30 cellular contexts compared by ENCODE assay signal in the genomic region with DNA sequence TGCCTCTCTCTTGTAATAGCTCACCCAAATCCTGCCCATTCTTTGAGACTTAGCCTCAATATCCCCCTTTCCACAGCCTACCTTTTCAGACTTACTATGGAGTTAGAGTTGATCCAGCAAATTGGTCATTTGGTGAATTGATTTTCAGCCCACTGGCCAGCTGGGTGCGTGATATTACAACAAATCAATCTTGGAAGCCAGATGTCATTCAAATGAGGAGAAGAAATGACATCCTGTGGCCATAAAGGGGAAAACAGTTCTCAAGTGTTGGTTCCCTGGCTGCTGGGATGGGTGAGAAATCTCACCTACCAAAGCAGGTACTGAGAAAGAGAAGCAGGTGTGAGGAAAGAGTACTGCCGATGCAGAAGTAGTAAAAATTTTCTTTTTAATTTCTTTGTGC. TPM values are rescaled to one million over a fixed set of nuclear protein-coding genes. Genes with fewer than 3 reads are reported as not detected.
DNase-seq lines count a peak whose midpoint lies in the region; ATAC-seq and TF ChIP-seq lines count a peak whose summit lies in the region.
"Had no signal": no experiment of that assay in that cellular context is flagged by ENCODE, and none has a peak within 500 bp of the region (broad histone marks: within the 10 kb centered on the region; RNA-seq: fewer than 3 reads in every experiment).

No MANE protein-coding gene starts in this region.

- no TSS peak for BruUV-seq in OCI-LY7 (replicated peaks; lab: Mats Ljungman, UMichigan)

- H3K27me3 ChIP-seq in H7 (ENCODE audit: control insufficient read depth, insufficient read depth, low read length) = no peaks in the 10 kb centered on the region
- H3K27me3 ChIP-seq: esophagus muscularis mucosa, testis, vagina had no signal

- CTCF ChIA-PET in OCI-LY7 (lab: Charles Lee; ENCODE audit: unreplicated experiment) = no interaction called here
- CTCF ChIA-PET in activated CD4-positive, alpha-beta T cell treated with anti-CD3 and anti-CD28 coated beads, Interleukin-2, amount 10 ng/mL, durations not matched to agents 7 days and 5 days (lab: Charles Lee) = no interaction called here

- H3K4me2 ChIP-seq in OCI-LY7 (ENCODE audit: low read length) = no peak overlapping the region
- H3K4me2 ChIP-seq: smooth muscle cell had no signal

- no peak overlapping the region for H3K27ac Mint-ChIP-seq in activated CD4-positive, alpha-beta T cell treated with anti-CD3 and anti-CD28 coated beads, Interleukin-2, amount 10 ng/mL, durations not matched to agents 7 days and 5 days
- H3K27ac Mint-ChIP-seq: activated naive CD8-positive, alpha-beta T cell treated with anti-CD3 and anti-CD28 coated beads, Interleukin-2, amount 10 ng/mL, durations not matched to agents 7 days and 5 days; activated T-helper 2 cell treated with anti-CD3 and anti-CD28 coated beads, Interferon-gamma antibody, Interleukin-2, Interleukin-4, amounts not matched to agents 10 μg/mL and 5 μg/mL and 100 μg/mL, durations not matched to agents 14 hours and 24 hours and 36 hours; CD4-positive, alpha-beta T cell; stimulated activated naive B cell treated with anti-CD40 and anti-IgM and Interleukin-4, amounts not matched to agents 10 μg/mL and 1 μg/mL and 100 μg/mL, for 72 hours; T-helper 17 cell had no signal

- no peaks in the 10 kb centered on the region for H3K36me3 ChIP-seq in H7 (replicated peaks; ENCODE audit: control insufficient read depth, insufficient read depth, low read length)
- H3K36me3 ChIP-seq in OCI-LY7 (ENCODE audit: insufficient read depth, low read length) = no peaks in the 10 kb centered on the region
- H3K36me3 ChIP-seq: esophagus muscularis mucosa, gastroesophageal sphincter, lower lobe of right lung, neutrophil, SJSA1, vagina had no signal

- H3K4me1 Mint-ChIP-seq in activated CD4-positive, alpha-beta T cell treated with anti-CD3 and anti-CD28 coated beads, Interleukin-2, amount 10 ng/mL, durations not matched to agents 7 days and 5 days = no peaks in the 10 kb centered on the region
- H3K4me1 Mint-ChIP-seq: activated naive CD8-positive, alpha-beta T cell treated with anti-CD3 and anti-CD28 coated beads, Interleukin-2, amount 10 ng/mL, durations not matched to agents 7 days and 5 days; stimulated activated naive B cell treated with anti-CD40 and anti-IgM and Interleukin-4, amounts not matched to agents 10 μg/mL and 1 μg/mL and 100 μg/mL, for 72 hours had no signal

- no peaks in the 10 kb centered on the region for H3K9me2 ChIP-seq in OCI-LY7 (ENCODE audit: insufficient read depth, low read length)

- no peak overlapping the region for H3K4me3 Mint-ChIP-seq in activated CD4-positive, alpha-beta T cell treated with anti-CD3 and anti-CD28 coated beads, Interleukin-2, amount 10 ng/mL, durations not matched to agents 7 days and 5 days
- H3K4me3 Mint-ChIP-seq: activated naive CD8-positive, alpha-beta T cell treated with anti-CD3 and anti-CD28 coated beads, Interleukin-2, amount 10 ng/mL, durations not matched to agents 7 days and 5 days; CD4-positive, alpha-beta T cell; stimulated activated naive B cell treated with anti-CD40 and anti-IgM and Interleukin-4, amounts not matched to agents 10 μg/mL and 1 μg/mL and 100 μg/mL, for 72 hours; T-helper 17 cell had no signal

- no peak for ATAC-seq in GM19463 (IDR thresholded peaks at IDR 0.05; ENCODE audit: unreplicated experiment)
- ATAC-seq: gastroesophageal sphincter; lower lobe of right lung; stimulated activated naive B cell treated with anti-CD40 and anti-IgM and Interleukin-4, amounts not matched to agents 10 μg/mL and 1 μg/mL and 100 μg/mL, for 72 hours; T-helper 17 cell had no signal

- H3K27ac ChIP-seq in OCI-LY7 (ENCODE audit: low read depth, low read length, poor library complexity, severe bottlenecking) = no peak overlapping the region
- H3K27ac ChIP-seq: esophagus muscularis mucosa, gastroesophageal sphincter, lower lobe of right lung, neutrophil, SJSA1, testis, vagina had no signal

- DNase-seq in ELR (ENCODE audit: low read depth) = peak; percentile 3
- peak; percentile 46 for DNase-seq in H7
- peak; percentile 28 for DNase-seq in OCI-LY7 (ENCODE audit: low spot score)
- DNase-seq in epithelial cell of proximal tubule (ENCODE audit: low read depth) = no peak
- no peak for DNase-seq in activated CD4-positive, alpha-beta T cell treated with anti-CD3 and anti-CD28 coated beads, Interleukin-2, amount 10 ng/mL, durations not matched to agents 7 days and 5 days
- DNase-seq in activated naive CD4-positive, alpha-beta T cell treated with Interleukin-2 at 50 U/mL for 16 hours = no peak
- DNase-seq: activated CD8-positive, alpha-beta memory T cell treated with anti-CD3 and anti-CD28 coated beads, Interleukin-2, amount 50 U/mL, for 48 hours; activated naive CD8-positive, alpha-beta T cell treated with anti-CD3 and anti-CD28 coated beads, Interleukin-2, amount 10 ng/mL, durations not matched to agents 7 days and 5 days; CD4-positive, alpha-beta T cell; DMS153; effector CD4-positive, alpha-beta T cell; GF-D8; kidney; lower lobe of right lung; NCI-H1105 treated with DMSO at 0.1 percent for 48 hours; NCI-H2171; NCI-H774; stimulated activated CD4-positive, alpha-beta T cell treated with anti-CD3 and anti-CD28 coated beads, Interleukin-2, amount 100 ng/mL, for 48 hours; stimulated activated naive B cell treated with anti-CD40 and anti-IgM and Interleukin-4, amounts not matched to agents 10 μg/mL and 1 μg/mL and 100 μg/mL, for 72 hours; T-helper 17 cell; testis had no signal

- H3K4me3 ChIP-seq in H7 (ENCODE audit: insufficient read depth, low read depth, low read length) = no peak overlapping the region
- no peak overlapping the region for H3K4me3 ChIP-seq in OCI-LY7 (ENCODE audit: low read depth, low read length, poor library complexity, severe bottlenecking)
- H3K4me3 ChIP-seq in epithelial cell of proximal tubule (ENCODE audit: low read depth, low read length) = no peak overlapping the region
- H3K4me3 ChIP-seq: esophagus muscularis mucosa, gastroesophageal sphincter, lower lobe of right lung, SJSA1, smooth muscle cell, testis, vagina had no signal

- intact Hi-C loops in OCI-LY7 (cut with micrococcal nuclease; ENCODE audit: unreplicated experiment) = loop anchor here (10.0 kb wide), 1 partner anchor 176 kb away; no protein-coding TSS in a partner anchor

- no peaks in the 10 kb centered on the region for H3K9me3 Mint-ChIP-seq in activated CD4-positive, alpha-beta T cell treated with anti-CD3 and anti-CD28 coated beads, Interleukin-2, amount 10 ng/mL, durations not matched to agents 7 days and 5 days
- H3K9me3 Mint-ChIP-seq: activated naive CD8-positive, alpha-beta T cell treated with anti-CD3 and anti-CD28 coated beads, Interleukin-2, amount 10 ng/mL, durations not matched to agents 7 days and 5 days; activated T-helper 2 cell treated with anti-CD3 and anti-CD28 coated beads, Interferon-gamma antibody, Interleukin-2, Interleukin-4, amounts not matched to agents 10 μg/mL and 5 μg/mL and 100 μg/mL, durations not matched to agents 14 hours and 24 hours and 36 hours; CD4-positive, alpha-beta T cell; stimulated activated naive B cell treated with anti-CD40 and anti-IgM and Interleukin-4, amounts not matched to agents 10 μg/mL and 1 μg/mL and 100 μg/mL, for 72 hours had no signal

- H2AFZ ChIP-seq in OCI-LY7 (ENCODE audit: low read length) = no peak overlapping the region

- no peaks in the 10 kb centered on the region for H3K4me1 ChIP-seq in OCI-LY7 (ENCODE audit: insufficient read depth, low read length, poor library complexity, severe bottlenecking)
- H3K4me1 ChIP-seq: esophagus muscularis mucosa, gastroesophageal sphincter, lower lobe of right lung, SJSA1, testis, vagina had no signal

- POLR2A ChIA-PET in OCI-LY7 (lab: Charles Lee) = no interaction called here
- POLR2A ChIA-PET in activated CD4-positive, alpha-beta T cell treated with anti-CD3 and anti-CD28 coated beads, Interleukin-2, amount 10 ng/mL, durations not matched to agents 7 days and 5 days (lab: Charles Lee) = interaction anchor here (0.7 kb wide), 1 partner anchor 27 kb away, joined by 3 read pairs; no protein-coding TSS in a partner anchor

- no peaks in the 10 kb centered on the region for H4K20me1 ChIP-seq in OCI-LY7 (ENCODE audit: insufficient read depth, low read length)

- no peaks in the 10 kb centered on the region for H3K79me2 ChIP-seq in OCI-LY7 (ENCODE audit: insufficient read depth, low read depth, low read length)

- peaks cover 4% of the 10 kb centered on the region for H3K27me3 Mint-ChIP-seq in activated CD4-positive, alpha-beta T cell treated with anti-CD3 and anti-CD28 coated beads, Interleukin-2, amount 10 ng/mL, durations not matched to agents 7 days and 5 days

- no peaks in the 10 kb centered on the region for H3K9me3 ChIP-seq in OCI-LY7 (ENCODE audit: low read length)
- H3K9me3 ChIP-seq: esophagus muscularis mucosa, gastroesophageal sphincter, lower lobe of right lung, neutrophil, SJSA1, testis, vagina had no signal

- peak; percentile 54 for TF ChIP-seq CTCF in OCI-LY7 (conservative IDR thresholded peaks at IDR 0.05; ENCODE audit: low read length)
- peak; percentile 7 for TF ChIP-seq CTCF in epithelial cell of proximal tubule (conservative IDR thresholded peaks at IDR 0.05; ENCODE audit: low read depth, low read length)

- H3K36me3 Mint-ChIP-seq in activated CD4-positive, alpha-beta T cell treated with anti-CD3 and anti-CD28 coated beads, Interleukin-2, amount 10 ng/mL, durations not matched to agents 7 days and 5 days (ENCODE audit: low read depth) = no peaks in the 10 kb centered on the region
- H3K36me3 Mint-ChIP-seq: activated naive CD8-positive, alpha-beta T cell treated with anti-CD3 and anti-CD28 coated beads, Interleukin-2, amount 10 ng/mL, durations not matched to agents 7 days and 5 days; stimulated activated naive B cell treated with anti-CD40 and anti-IgM and Interleukin-4, amounts not matched to agents 10 μg/mL and 1 μg/mL and 100 μg/mL, for 72 hours had no signal

RNA-seq across cellular contexts. Expression of a gene that starts 36.7 kb away (rescaled TPM):
- 1.7 and 2.7 TPM in 2 replicates for total RNA-seq in H7 (2014; rRNA removed; shearing (Covaris generic))
- total RNA-seq in OCI-LY7 (2014; rRNA removed; shearing (Covaris generic)) = not detected in 2 replicates
- total RNA-seq in OCI-LY7 (2022) (not detected in 2 replicates), epithelial cell of proximal tubule (0.17 TPM in 1 of 2 replicates, not detected in the other)
- not detected for total RNA-seq in activated CD4-positive, alpha-beta T cell treated with anti-CD3 and anti-CD28 coated beads, Interleukin-2, amount 10 ng/mL, durations not matched to agents 7 days and 5 days
- total RNA-seq: activated naive CD8-positive, alpha-beta T cell treated with anti-CD3 and anti-CD28 coated beads, Interleukin-2, amount 10 ng/mL, durations not matched to agents 7 days and 5 days; activated T-helper 2 cell treated with anti-CD3 and anti-CD28 coated beads, Interferon-gamma antibody, Interleukin-2, Interleukin-4, amounts not matched to agents 10 μg/mL and 5 μg/mL and 100 μg/mL, durations not matched to agents 14 hours and 24 hours and 36 hours; CD4-positive, alpha-beta T cell; chondrocyte; esophagus muscularis mucosa; gastroesophageal sphincter; kidney; lower lobe of right lung; SJSA1; smooth muscle cell; T-helper 17 cell; vagina had no signal

Comparison
In these comparisons a context has a peak if more than half of its experiments do, and no peak if none do; other contexts are left out.
1. DNase-seq: peak in ELR (single experiment), H7 (single experiment) and OCI-LY7 (single experiment); none in epithelial cell of proximal tubule (single experiment), activated CD4-positive, alpha-beta T cell treated with anti-CD3 and anti-CD28 coated beads, Interleukin-2, amount 10 ng/mL, durations not matched to agents 7 days and 5 days (single experiment) and activated naive CD4-positive, alpha-beta T cell treated with Interleukin-2 at 50 U/mL for 16 hours (single experiment).